ENCODE assay signal across 8 cellular contexts in the genomic region with DNA sequence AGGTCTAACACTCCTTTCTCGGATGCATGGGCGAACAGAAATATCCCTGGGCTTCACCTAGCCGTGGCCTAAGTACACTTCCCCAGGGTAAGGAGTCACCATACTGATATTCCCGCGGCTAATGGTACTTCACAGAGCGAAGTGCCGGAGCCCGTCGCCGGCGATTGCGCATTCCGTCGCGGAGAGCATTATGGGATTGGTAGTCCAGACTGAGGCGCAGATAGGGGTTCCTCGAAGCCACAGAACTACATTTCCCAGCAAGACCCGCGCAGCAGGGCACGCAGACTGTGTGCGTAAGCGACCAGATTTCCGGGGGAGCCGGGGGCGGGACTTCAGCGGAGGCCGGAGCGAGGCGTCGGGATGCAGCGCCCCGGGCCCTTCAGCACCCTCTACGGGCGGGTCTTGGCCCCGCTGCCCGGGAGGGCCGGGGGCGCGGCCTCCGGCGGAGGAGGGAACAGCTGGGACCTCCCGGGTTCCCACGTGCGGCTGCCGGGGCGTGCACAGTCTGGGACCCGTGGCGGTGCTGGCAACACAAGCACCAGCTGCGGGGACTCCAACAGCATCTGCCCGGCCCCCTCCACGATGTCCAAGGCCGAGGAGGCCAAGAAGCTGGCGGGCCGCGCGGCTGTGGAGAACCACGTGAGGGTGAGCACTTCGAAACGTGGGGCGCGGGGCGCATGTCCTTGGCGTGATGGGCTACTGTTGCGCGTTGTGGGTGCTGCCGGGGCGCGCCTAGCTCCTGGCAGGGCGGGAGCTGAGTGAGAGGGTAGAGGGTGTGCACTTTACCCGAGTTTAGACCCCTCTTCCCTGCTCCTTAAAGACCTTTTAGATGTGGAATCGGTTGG. TPM values are rescaled to one million over a fixed set of nuclear protein-coding genes. Genes with fewer than 3 reads are reported as not detected.
A peak's percentile ranks its signal among the peaks of the same experiment; 100 is the strongest.
DNase-seq lines count a peak whose midpoint lies in the region; ATAC-seq and TF ChIP-seq lines count a peak whose summit lies in the region.

A gene (plus strand): TSS at position 335 of the 845 bp plus-strand sequence. CDS start 26 bp downstream, at position 361.

- peaks cover 16% of the 10 kb centered on the region for H3K4me1 Mint-ChIP-seq in progenitor cell of endocrine pancreas (ENCODE audit: low read depth)

- DNase-seq in GM13977 (ENCODE audit: low spot score) (peak; percentile 96), NCI-H146 treated with DMSO at 0.1 percent for 48 hours (lab: John Stamatoyannopoulos, UW; ENCODE audit: unreplicated experiment) (peak; percentile 95), amniotic epithelial cell (ENCODE audit: low read depth) (peak; percentile 98), left cardiac atrium (peak; percentile 100), progenitor cell of endocrine pancreas (ENCODE audit: low spot score, unreplicated experiment) (peak; percentile 95), ureter (ENCODE audit: low spot score) (peak; percentile 99)

- intact Hi-C loops in T-helper 1 cell treated with Interleukin-12 subunit alpha and Interleukin-12 subunit beta and Interleukin-4 antibody, amounts not matched to agents 30 ng/mL and 1 ng/mL, for 36 hours (cut with micrococcal nuclease), result loop anchor here (1.0 to 2.0 kb wide), 7 partner anchors 22 to 675 kb away; a partner anchor contains a TSS
- intact Hi-C loops in left cardiac atrium (cut with DNase I), result no loop called here

- peaks cover 14% of the 10 kb centered on the region for H3K9me3 Mint-ChIP-seq in progenitor cell of endocrine pancreas (ENCODE audit: low read depth)

- no peaks in the 10 kb centered on the region for H3K27me3 Mint-ChIP-seq in progenitor cell of endocrine pancreas

- H3K27ac Mint-ChIP-seq in progenitor cell of endocrine pancreas, result peak within 1 kb of the TSS; percentile 98

- peak; percentile 60 for TF ChIP-seq CTCF in GM13977 (IDR thresholded peaks at IDR 0.05; ENCODE audit: extremely low read depth, insufficient read depth, missing control alignments)
- peak; percentile 71 for TF ChIP-seq CTCF in progenitor cell of endocrine pancreas (IDR thresholded peaks at IDR 0.05; ENCODE audit: unreplicated experiment)

- peak within 1 kb of the TSS; percentile 95 for H3K4me3 Mint-ChIP-seq in progenitor cell of endocrine pancreas (ENCODE audit: low read depth)

- H3K36me3 Mint-ChIP-seq in progenitor cell of endocrine pancreas (ENCODE audit: insufficient read depth), result peaks cover 15% of the 10 kb centered on the region

- ATAC-seq in HG02884 (IDR thresholded peaks at IDR 0.05; ENCODE audit: unreplicated experiment) (peak; percentile 95), left cardiac atrium (peak; percentile 99 to 100)

- in situ Hi-C loops in GM13977 (cut with MboI; ENCODE audit: low pct_unique_long_range_greater_than_20kb, low sequenced_read_pairs, unreplicated experiment), result no loop called here

RNA-seq across cellular contexts. Expression of the gene that starts here (rescaled TPM):
- 39.3 and 39.4 TPM in 2 replicates for total RNA-seq in T-helper 1 cell treated with Interleukin-12 subunit alpha and Interleukin-12 subunit beta and Interleukin-4 antibody, amounts not matched to agents 30 ng/mL and 1 ng/mL, for 36 hours
- total RNA-seq in left cardiac atrium (10 to 100 TPM; 13.7 to 17.0 TPM), progenitor cell of endocrine pancreas (24.6 and 27.1 TPM in 2 replicates), ureter (21.7 TPM)

Comparison
In these comparisons a context has a peak if more than half of its experiments do, and no peak if none do; other contexts are left out.
1. Peak in every context shown above with its lines: DNase-seq and ATAC-seq.